Comparison of ENCODE assay signal across 28 cellular contexts in genomic region chr7:97285348-97285747, GRCh38.
"Had no signal": no experiment of that assay in that cellular context is flagged by ENCODE, and none has a peak within 500 bp of the region (broad histone marks: within the 10 kb centered on the region; RNA-seq: fewer than 3 reads in every experiment).

No MANE protein-coding gene starts in this region.

- H3K9me3 Mint-ChIP-seq: stimulated activated effector memory CD8-positive, alpha-beta T cell treated with anti-CD3 and anti-CD28 coated beads, Interleukin-12 subunit alpha, Interleukin-12 subunit beta, amount 100 ng/mL, for 72 hours; stimulated activated naive B cell treated with anti-CD40 and anti-IgM and Interleukin-4, amounts not matched to agents 10 μg/mL and 1 μg/mL and 100 μg/mL, for 72 hours; stimulated activated naive CD8-positive, alpha-beta T cell treated with anti-CD3 and anti-CD28 coated beads, Interleukin-15, amount 100 ng/mL, for 72 hours; type B pancreatic cell had no signal

- H3K36me3 ChIP-seq: stomach, suprapubic skin, thoracic aorta, thyroid gland, tibial artery, tibial nerve, transverse colon, upper lobe of left lung, upper lobe of right lung, vagina had no signal

- H3K4me3 Mint-ChIP-seq: stimulated activated effector memory CD8-positive, alpha-beta T cell treated with anti-CD3 and anti-CD28 coated beads, Interleukin-12 subunit alpha, Interleukin-12 subunit beta, amount 100 ng/mL, for 72 hours; stimulated activated memory B cell treated with anti-CD40 and anti-IgM and Interleukin-4, amounts not matched to agents 10 μg/mL and 1 μg/mL and 100 μg/mL, for 72 hours; stimulated activated naive B cell treated with anti-CD40 and anti-IgM and Interleukin-4, amounts not matched to agents 10 μg/mL and 1 μg/mL and 100 μg/mL, for 72 hours; stimulated activated naive CD8-positive, alpha-beta T cell treated with anti-CD3 and anti-CD28 coated beads, Interleukin-15, amount 100 ng/mL, for 72 hours; stimulated activated naive CD8-positive, alpha-beta T cell treated with anti-CD3 and anti-CD28 coated beads, Interleukin-15, Interleukin-2, amounts not matched to agents 100 ng/mL and 50 ng/mL, for 24 hours; type B pancreatic cell had no signal

- ATAC-seq: stimulated activated effector memory CD8-positive, alpha-beta T cell treated with anti-CD3 and anti-CD28 coated beads, Interleukin-12 subunit alpha, Interleukin-12 subunit beta, amount 100 ng/mL, for 72 hours; stimulated activated memory B cell treated with anti-CD40 and anti-IgM and Interleukin-4, amounts not matched to agents 10 μg/mL and 1 μg/mL and 100 μg/mL, for 72 hours; stimulated activated naive B cell treated with anti-CD40 and anti-IgM and Interleukin-4, amounts not matched to agents 10 μg/mL and 1 μg/mL and 100 μg/mL, for 72 hours; stimulated activated naive CD8-positive, alpha-beta T cell treated with anti-CD3 and anti-CD28 coated beads, Interleukin-15, amount 100 ng/mL, for 72 hours; stimulated activated naive CD8-positive, alpha-beta T cell treated with anti-CD3 and anti-CD28 coated beads, Interleukin-15, Interleukin-2, amounts not matched to agents 100 U/mL and 50 U/mL, for 24 hours; upper lobe of right lung had no signal

- H3K36me3 Mint-ChIP-seq: stimulated activated effector memory CD8-positive, alpha-beta T cell treated with anti-CD3 and anti-CD28 coated beads, Interleukin-12 subunit alpha, Interleukin-12 subunit beta, amount 100 ng/mL, for 72 hours; stimulated activated memory B cell treated with anti-CD40 and anti-IgM and Interleukin-4, amounts not matched to agents 10 μg/mL and 1 μg/mL and 100 μg/mL, for 72 hours; stimulated activated naive B cell treated with anti-CD40 and anti-IgM and Interleukin-4, amounts not matched to agents 10 μg/mL and 1 μg/mL and 100 μg/mL, for 72 hours; type B pancreatic cell had no signal

- H3K27me3 Mint-ChIP-seq: stimulated activated memory B cell treated with anti-CD40 and anti-IgM and Interleukin-4, amounts not matched to agents 10 μg/mL and 1 μg/mL and 100 μg/mL, for 72 hours; stimulated activated naive B cell treated with anti-CD40 and anti-IgM and Interleukin-4, amounts not matched to agents 10 μg/mL and 1 μg/mL and 100 μg/mL, for 72 hours; stimulated activated naive CD8-positive, alpha-beta T cell treated with anti-CD3 and anti-CD28 coated beads, Interleukin-15, amount 100 ng/mL, for 72 hours had no signal

- H3K4me1 ChIP-seq: stomach, suprapubic skin, testis, thyroid gland, tibial artery, tibial nerve, upper lobe of left lung, upper lobe of right lung, uterus, vagina had no signal

- DNase-seq: stimulated activated CD4-positive, alpha-beta T cell treated with anti-CD3 and anti-CD28 coated beads, Interleukin-2, amount 100 ng/mL, for 48 hours; stimulated activated CD4-positive, alpha-beta T cell treated with anti-CD3 and anti-CD28 coated beads, Interleukin-4, amount 100 ng/mL, for 1 hour; stimulated activated CD4-positive, alpha-beta T cell treated with anti-CD3 and anti-CD28 coated beads, Interleukin-4, amount 100 ng/mL, for 24 hours; stimulated activated CD4-positive, alpha-beta T cell treated with anti-CD3 and anti-CD28 coated beads, Interleukin-4, amount 100 ng/mL, for 4 hours; stimulated activated CD8-positive, alpha-beta memory T cell treated with anti-CD3 and anti-CD28 coated beads, Interleukin-4, amount 100 ng/mL, for 48 hours; stimulated activated naive B cell treated with anti-CD40 and anti-IgM and Interleukin-4, amounts not matched to agents 10 μg/mL and 1 μg/mL and 100 μg/mL, for 72 hours; stimulated activated naive CD4-positive, alpha-beta T cell; stimulated activated naive CD4-positive, alpha-beta T cell treated with Interleukin-2 at 50 U/mL for 16 hours; stimulated activated naive CD8-positive, alpha-beta T cell treated with anti-CD3 and anti-CD28 coated beads, Interleukin-15, amount 100 ng/mL, for 72 hours; stimulated activated naive CD8-positive, alpha-beta T cell treated with anti-CD3 and anti-CD28 coated beads, Interleukin-15, Interleukin-2, amounts not matched to agents 100 U/mL and 50 U/mL, for 24 hours; stomach; substantia nigra; testis; thyroid gland; tibial artery; transverse colon; trophoblast cell; upper lobe of left lung; upper lobe of right lung; uterus had no signal

- H3K4me3 ChIP-seq: stomach, suprapubic skin, testis, thoracic aorta, thyroid gland, tibial artery, tibial nerve, transverse colon, upper lobe of left lung, upper lobe of right lung, uterus, vagina had no signal

- H3K9me3 ChIP-seq: suprapubic skin, testis, thoracic aorta, thyroid gland, tibial nerve, upper lobe of left lung, upper lobe of right lung, uterus, vagina had no signal

- H3K27ac Mint-ChIP-seq: stimulated activated effector memory CD8-positive, alpha-beta T cell treated with anti-CD3 and anti-CD28 coated beads, Interleukin-12 subunit alpha, Interleukin-12 subunit beta, amount 100 ng/mL, for 72 hours; stimulated activated memory B cell treated with anti-CD40 and anti-IgM and Interleukin-4, amounts not matched to agents 10 μg/mL and 1 μg/mL and 100 μg/mL, for 72 hours; stimulated activated naive B cell treated with anti-CD40 and anti-IgM and Interleukin-4, amounts not matched to agents 10 μg/mL and 1 μg/mL and 100 μg/mL, for 72 hours; stimulated activated naive CD8-positive, alpha-beta T cell treated with anti-CD3 and anti-CD28 coated beads, Interleukin-15, amount 100 ng/mL, for 72 hours; stimulated activated naive CD8-positive, alpha-beta T cell treated with anti-CD3 and anti-CD28 coated beads, Interleukin-15, Interleukin-2, amounts not matched to agents 100 ng/mL and 50 ng/mL, for 24 hours; type B pancreatic cell had no signal

- H3K4me1 Mint-ChIP-seq: stimulated activated effector memory CD8-positive, alpha-beta T cell treated with anti-CD3 and anti-CD28 coated beads, Interleukin-12 subunit alpha, Interleukin-12 subunit beta, amount 100 ng/mL, for 72 hours; stimulated activated memory B cell treated with anti-CD40 and anti-IgM and Interleukin-4, amounts not matched to agents 10 μg/mL and 1 μg/mL and 100 μg/mL, for 72 hours; stimulated activated naive B cell treated with anti-CD40 and anti-IgM and Interleukin-4, amounts not matched to agents 10 μg/mL and 1 μg/mL and 100 μg/mL, for 72 hours; stimulated activated naive CD8-positive, alpha-beta T cell treated with anti-CD3 and anti-CD28 coated beads, Interleukin-15, amount 100 ng/mL, for 72 hours had no signal
